Comparison of ENCODE assay signal across 21 cellular contexts in the genomic region with DNA sequence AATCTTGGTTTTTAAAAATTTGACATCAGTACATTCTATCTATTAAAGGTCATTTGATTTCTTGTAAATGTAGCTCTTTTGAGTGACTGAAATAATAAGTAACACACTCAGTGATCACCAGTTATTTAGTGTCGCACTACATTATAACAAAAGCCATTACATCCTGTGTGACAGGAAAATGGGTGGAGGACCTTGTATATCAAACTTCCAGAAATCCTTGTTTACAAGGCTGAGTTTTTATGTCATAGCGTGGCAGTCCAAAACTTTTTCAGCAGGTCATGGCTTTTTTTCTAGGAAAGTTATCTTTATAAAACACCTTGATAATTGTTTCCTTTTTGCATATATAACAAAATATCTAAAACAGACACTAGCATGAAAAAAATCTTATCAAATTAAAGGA. TPM values are rescaled to one million over a fixed set of nuclear protein-coding genes. Genes with fewer than 3 reads are reported as not detected.
A peak's percentile ranks its signal among the peaks of the same experiment; 100 is the strongest.
DNase-seq lines count a peak whose midpoint lies in the region; ATAC-seq and TF ChIP-seq lines count a peak whose summit lies in the region.
"Had no signal": no experiment of that assay in that cellular context is flagged by ENCODE, and none has a peak within 500 bp of the region (broad histone marks: within the 10 kb centered on the region; RNA-seq: fewer than 3 reads in every experiment).

No MANE protein-coding gene starts in this region.

- TF ChIP-seq POLR2A in heart left ventricle (IDR thresholded peaks at IDR 0.05) (no peak), upper lobe of left lung (IDR thresholded peaks at IDR 0.05) (no peak)

- TF ChIP-seq EP300 in upper lobe of left lung (IDR thresholded peaks at IDR 0.05) (peak in 3 of 4 donors; percentile 19 to 64 (median 54)), SK-N-SH (IDR thresholded peaks at IDR 0.05; ENCODE audit: borderline replicate concordance in 1 of 2, low read depth in 1 of 2, low read length in 1 of 2) (no peak)

- peak overlapping the region in 11 of 12 donors; percentile 34 to 72 (median 61) for H3K27ac ChIP-seq in heart left ventricle
- no peak overlapping the region for H3K27ac ChIP-seq in right cardiac atrium (ENCODE audit: low read length)
- H3K27ac ChIP-seq in lower lobe of right lung, result peak overlapping the region; percentile 34
- H3K27ac ChIP-seq in upper lobe of left lung, result peak overlapping the region in 3 of 4 donors; percentile 49 to 83 (median 56)
- H3K27ac ChIP-seq in SK-N-SH (ENCODE audit: low read depth in 2 of 2, low read length in 1 of 2), result no peak overlapping the region

- H2AFZ ChIP-seq in SK-N-SH (ENCODE audit: low read depth), result no peak overlapping the region

- H3F3A ChIP-seq in SK-N-SH (replicated peaks; ENCODE audit: insufficient read depth), result peaks cover 4% of the 10 kb centered on the region

- H3K9me2 ChIP-seq in SK-N-SH, result 0 out of 2 replicates have a peak, but pooled peaks cover 6% of the 10 kb centered on the region

- H3K27me3 Mint-ChIP-seq in T-helper 17 cell, result no peaks in the 10 kb centered on the region

- CTCF ChIA-PET in SK-N-SH (lab: Yijun Ruan, JAX), result interaction anchor here (0.7 to 0.9 kb wide), 2 partner anchors 79 to 142 kb away, joined by 4 read pairs; no protein-coding TSS in a partner anchor

- POLR2A ChIA-PET in SK-N-SH (lab: Yijun Ruan, JAX), result no interaction called here

- no peaks in the 10 kb centered on the region for H3K27me3 ChIP-seq in heart left ventricle
- no peaks in the 10 kb centered on the region for H3K27me3 ChIP-seq in right cardiac atrium (ENCODE audit: control insufficient read depth, insufficient read depth)
- H3K27me3 ChIP-seq in lower lobe of right lung (ENCODE audit: low read depth), result no peaks in the 10 kb centered on the region
- H3K27me3 ChIP-seq in upper lobe of left lung, result no peaks in the 10 kb centered on the region
- H3K27me3 ChIP-seq in SK-N-SH (ENCODE audit: insufficient read depth), result no peaks in the 10 kb centered on the region
- H3K27me3 ChIP-seq: Peyer's patch had no signal

- H3K36me3 Mint-ChIP-seq in T-helper 17 cell (ENCODE audit: low read depth), result no peaks in the 10 kb centered on the region
- H3K36me3 Mint-ChIP-seq: IgD-negative memory B cell had no signal

- TF ChIP-seq CTCF in heart left ventricle (IDR thresholded peaks at IDR 0.05), result no peak
- TF ChIP-seq CTCF in lower lobe of right lung (IDR thresholded peaks at IDR 0.05), result no peak
- no peak for TF ChIP-seq CTCF in upper lobe of left lung (IDR thresholded peaks at IDR 0.05)
- TF ChIP-seq CTCF in SK-N-SH (IDR thresholded peaks at IDR 0.05), result no peak

- no peak for TF ChIP-seq RAD21 in SK-N-SH (IDR thresholded peaks at IDR 0.05; ENCODE audit: low read length)

- H3K36me3 ChIP-seq in heart left ventricle (no peaks in the 10 kb centered on the region), lower lobe of right lung (no peaks in the 10 kb centered on the region), upper lobe of left lung (no peaks in the 10 kb centered on the region), SK-N-SH (replicated peaks in 1 of 2; ENCODE audit: control insufficient read depth in 1 of 2, insufficient read depth in 2 of 2, low read length in 1 of 2) (no peaks in the 10 kb centered on the region)
- H3K36me3 ChIP-seq: Peyer's patch had no signal

- no peak overlapping the region for H3K9ac ChIP-seq in SK-N-SH

- intact Hi-C loops in heart left ventricle (cut with DNase I) (loop anchor here in 1 of 10 donors (5.0 kb wide), 1 partner anchor 46 kb away; no protein-coding TSS in a partner anchor), right cardiac atrium (cut with DNase I) (no loop called here), lower lobe of right lung (cut with DNase I) (no loop called here)

- no peak overlapping the region for H3K4me3 Mint-ChIP-seq in T-helper 17 cell
- H3K4me3 Mint-ChIP-seq: IgD-negative memory B cell had no signal

- peak overlapping the region; percentile 93 for H3K27ac Mint-ChIP-seq in T-helper 17 cell
- H3K27ac Mint-ChIP-seq: IgD-negative memory B cell had no signal

- H3K4me2 ChIP-seq in SK-N-SH, result no peak overlapping the region

- H3K4me1 ChIP-seq in heart left ventricle (peaks cover 0 to 27% (median 2%) of the 10 kb centered on the region in 12 donors), right cardiac atrium (ENCODE audit: control insufficient read depth, insufficient read depth, low read length) (no peaks in the 10 kb centered on the region), lower lobe of right lung (peaks cover 6% of the 10 kb centered on the region), upper lobe of left lung (peaks cover 0 to 21% (median 7%) of the 10 kb centered on the region in 4 donors), SK-N-SH (ENCODE audit: control insufficient read depth in 1 of 2, insufficient read depth in 2 of 2, low read depth in 1 of 2, low read length in 1 of 2) (no peaks in the 10 kb centered on the region)
- H3K4me1 ChIP-seq: Peyer's patch had no signal

- ATAC-seq in heart left ventricle (peak in 2 of 4 donors; percentile 47 to 87), right cardiac atrium (no peak), T-helper 17 cell (no peak), lower lobe of right lung (no peak), upper lobe of left lung (ENCODE audit: low FRiP score in 2 of 2) (no peak)

- H3K9me3 ChIP-seq in heart left ventricle (no peaks in the 10 kb centered on the region), right cardiac atrium (ENCODE audit: control insufficient read depth, low read length) (no peaks in the 10 kb centered on the region), T-helper 17 cell (ENCODE audit: control insufficient read depth, low read length, poor library complexity, severe bottlenecking) (no peaks in the 10 kb centered on the region), lower lobe of right lung (no peaks in the 10 kb centered on the region), upper lobe of left lung (no peaks in the 10 kb centered on the region), SK-N-SH (no peaks in the 10 kb centered on the region)
- H3K9me3 ChIP-seq: Peyer's patch had no signal

- H3K4me3 ChIP-seq in heart left ventricle (no peak overlapping the region), right cardiac atrium (ENCODE audit: low read length) (no peak overlapping the region), lower lobe of right lung (no peak overlapping the region), upper lobe of left lung (no peak overlapping the region), SK-N-SH (ENCODE audit: low read depth in 2 of 2, low read length in 1 of 2) (no peak overlapping the region)
- H3K4me3 ChIP-seq: Peyer's patch had no signal

- WGBS in heart left ventricle, 4 donors, result 56 to 73% (median 66%) methylated on average over 2 of the region's 2 CpGs
- WGBS in right cardiac atrium, result 66% methylated on average over 2 of the region's 2 CpGs
- 68 to 72% methylated on average over 2 of the region's 2 CpGs for WGBS in upper lobe of left lung, 2 donors
- 85% methylated on average over 2 of the region's 2 CpGs for WGBS in SK-N-SH (ENCODE audit: low lambda C conversion rate)

- H3K4me1 Mint-ChIP-seq in T-helper 17 cell, result peaks cover 24% of the 10 kb centered on the region

- no peaks in the 10 kb centered on the region for H3K79me2 ChIP-seq in SK-N-SH (ENCODE audit: insufficient read depth)

- DNase-seq in heart left ventricle, result no peak
- no peak for DNase-seq in right cardiac atrium
- DNase-seq in T-helper 17 cell, result no peak
- no peak for DNase-seq in lower lobe of right lung
- DNase-seq in upper lobe of left lung, result no peak
- DNase-seq in SK-N-DZ (ENCODE audit: low spot score), result no peak
- DNase-seq in SK-N-SH, result no peak
- DNase-seq: 8988T, AML-193, C1 segment of cervical spinal cord, DMS53, GDM1, Karpas-422, NCI-H1694 treated with DMSO at 0.1 percent for 48 hours, NCI-H2081 treated with DMSO at 0.1 percent for 48 hours, NCI-H2171 treated with DMSO at 0.1 percent for 48 hours, NCI-H524 treated with DMSO at 0.1 percent for 48 hours, NCI-H82, Peyer's patch had no signal

- no peaks in the 10 kb centered on the region for H4K20me1 ChIP-seq in SK-N-SH (ENCODE audit: insufficient read depth)

TF ChIP-seq in SK-N-SH, 30 proteins besides CTCF, POLR2A, EP300 and RAD21 (continues in another document):
- TF ChIP-seq JUND (IDR thresholded peaks at IDR 0.05) (no peak), MEF2A (IDR thresholded peaks at IDR 0.05; ENCODE audit: borderline replicate concordance, low read depth) (no peak), TCF12 (IDR thresholded peaks at IDR 0.05) (no peak), NFIC (IDR thresholded peaks at IDR 0.05; ENCODE audit: borderline replicate concordance) (no peak), RXRA (IDR thresholded peaks at IDR 0.05; ENCODE audit: borderline replicate concordance, low read depth) (no peak)

RNA-seq across cellular contexts. Expression of a gene that starts 14.4 kb away (rescaled TPM):
- total RNA-seq in heart left ventricle (10 to 100 TPM; 20.9 to 52.0 (median 24.6) TPM), right cardiac atrium (10 to 100 TPM; 22.2 to 42.4 (median 29.4) TPM), T-helper 17 cell (1 to 10 TPM; 4.0 to 4.3 TPM), lower lobe of right lung (84.4 TPM), upper lobe of left lung (100 to 1,000 TPM in 1 of 6 donors, 10 to 100 TPM in 5; 19.9 to 134 (median 60.8) TPM)
- polyA plus RNA-seq in heart left ventricle (1 to 10 TPM; 5.5 to 9.1 TPM), right cardiac atrium (6.6 TPM), SK-N-SH (2012; rRNA removed) (7.7 and 9.9 TPM in 2 replicates)
- polyA plus RNA-seq in SK-N-DZ (2014; cell fraction: cytosol; rRNA removed), result 4.8 and 5.1 TPM in 2 replicates
- 7.5 and 10.5 TPM in 2 replicates for polyA plus RNA-seq in SK-N-DZ (2014; cell fraction: nucleus; rRNA removed)
- 5.2 and 9.2 TPM in 2 replicates for polyA plus RNA-seq in SK-N-SH (2012; cell fraction: cytosol; rRNA removed)
- 4.5 and 11.5 TPM in 2 replicates for polyA plus RNA-seq in SK-N-SH (2012; cell fraction: nucleus; rRNA removed)
- total RNA-seq: OCI-LY7 had no signal
- polyA plus RNA-seq: IgD-negative memory B cell had no signal

RNA-seq across cellular contexts. Expression of a gene that starts 14.4 kb away (rescaled TPM):
- total RNA-seq in heart left ventricle, result 10 to 100 TPM; 12.8 to 28.4 (median 20.1) TPM
- polyA plus RNA-seq in heart left ventricle, result 10 to 100 TPM in 1 of 2 donors, 1 to 10 TPM in 1; 4.3 to 16.8 TPM
- total RNA-seq in right cardiac atrium, result 10 to 100 TPM; 19.1 to 24.3 (median 20.2) TPM
- 7.9 TPM for polyA plus RNA-seq in right cardiac atrium
- 1 to 10 TPM; 6.0 to 8.1 TPM for total RNA-seq in T-helper 17 cell
- total RNA-seq in lower lobe of right lung, result 31.5 TPM
- total RNA-seq in upper lobe of left lung, result 10 to 100 TPM; 15.0 to 42.3 (median 28.7) TPM
- polyA plus RNA-seq in SK-N-DZ (2014; cell fraction: cytosol; rRNA removed), result 18.6 and 23.2 TPM in 2 replicates
- polyA plus RNA-seq in SK-N-DZ (2014; cell fraction: nucleus; rRNA removed), result 13.3 and 13.7 TPM in 2 replicates
- polyA plus RNA-seq in SK-N-SH (2012; rRNA removed), result 10.7 and 11.5 TPM in 2 replicates
- 8.8 and 10.3 TPM in 2 replicates for polyA plus RNA-seq in SK-N-SH (2012; cell fraction: cytosol; rRNA removed)
- 13.5 and 14.3 TPM in 2 replicates for polyA plus RNA-seq in SK-N-SH (2012; cell fraction: nucleus; rRNA removed)

Comparison
In these comparisons a context has a peak if more than half of its experiments do, and no peak if none do; other contexts are left out.
1. H3K27ac ChIP-seq: peak in heart left ventricle (11 of 12), lower lobe of right lung (single experiment) and upper lobe of left lung (3 of 4); none in right cardiac atrium (single experiment) and SK-N-SH (0 of 2).